In the genomic region with DNA sequence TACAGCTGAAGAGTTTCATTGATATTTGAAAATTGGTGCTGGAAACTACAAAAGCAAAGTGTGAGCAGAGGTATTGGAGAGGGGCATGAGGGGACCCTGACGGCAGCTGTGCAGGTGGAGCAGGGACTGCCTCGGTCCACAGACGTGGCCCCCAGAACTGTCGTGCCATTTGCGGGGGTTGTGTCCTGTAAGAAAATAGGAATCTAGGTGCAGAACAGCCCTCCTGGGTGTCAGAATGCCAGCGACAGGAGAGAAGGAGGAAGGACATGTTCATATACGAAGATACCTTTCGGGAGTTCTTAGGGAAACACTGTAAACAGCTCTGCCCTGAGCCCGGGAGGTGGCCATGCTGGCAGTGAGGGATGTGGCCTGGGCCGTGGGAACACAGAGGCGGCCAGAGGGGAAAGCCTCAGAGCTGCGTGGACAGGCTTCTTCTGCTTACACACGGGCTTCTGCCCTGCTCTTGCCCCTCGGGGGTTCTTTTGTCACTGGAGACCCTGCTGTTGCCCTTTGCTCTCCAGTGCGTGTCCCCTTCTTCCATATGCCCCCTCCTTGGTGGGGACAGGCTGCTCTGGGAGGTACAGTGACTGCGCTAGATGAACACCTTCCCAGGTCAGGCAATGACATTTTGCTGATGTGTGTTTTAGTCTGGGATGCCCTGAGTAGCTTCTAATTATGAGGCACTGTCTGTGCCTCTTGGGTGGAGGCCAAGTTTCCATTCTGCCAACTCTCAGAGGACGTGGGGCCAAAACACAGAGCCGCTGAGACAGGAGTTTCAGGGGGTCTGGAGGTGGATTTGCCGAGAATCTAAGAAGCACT, we compare ENCODE assay signal across 9 cellular contexts.
DNase-seq lines count a peak whose midpoint lies in the region; TF ChIP-seq lines count a peak whose summit lies in the region.
"Had no signal": no experiment of that assay in that cellular context is flagged by ENCODE, and none has a peak within 500 bp of the region (broad histone marks: within the 10 kb centered on the region; RNA-seq: fewer than 3 reads in every experiment).

No MANE protein-coding gene starts in this region.

- no peak for TF ChIP-seq CTCF in coronary artery (IDR thresholded peaks at IDR 0.05)

- peaks cover 7 to 11% of the 10 kb centered on the region in 2 donors for H3K27me3 Mint-ChIP-seq in CD4-positive, alpha-beta memory T cell

- H3K9me3 ChIP-seq in mucosa of rectum (ENCODE audit: control insufficient read depth in 2 of 2, low read length in 2 of 2), result no peaks in the 10 kb centered on the region
- H3K9me3 ChIP-seq in CD4-positive, alpha-beta memory T cell (ENCODE audit: control insufficient read depth in 1 of 2, low read length in 2 of 2), result no peaks in the 10 kb centered on the region

- no peaks in the 10 kb centered on the region for H3K36me3 Mint-ChIP-seq in CD4-positive, alpha-beta memory T cell

- no peaks in the 10 kb centered on the region; the same call in 1 of the 2 replicates for H3K36me3 ChIP-seq in ACC112 (ENCODE audit: insufficient read depth, low read length)
- no peaks in the 10 kb centered on the region for H3K36me3 ChIP-seq in mucosa of rectum (ENCODE audit: control insufficient read depth in 2 of 2, insufficient read depth in 2 of 2, low read length in 2 of 2)
- H3K36me3 ChIP-seq in CD4-positive, alpha-beta memory T cell (ENCODE audit: insufficient read depth, low read length), result no peaks in the 10 kb centered on the region

- H3K4me3 ChIP-seq in ACC112 (ENCODE audit: low read depth, low read length) (no peak overlapping the region), coronary artery (peak overlapping the region; percentile 14), mucosa of rectum (ENCODE audit: low read length in 2 of 2) (peak overlapping the region; percentile 15 to 24)
- no peak overlapping the region for H3K4me3 ChIP-seq in CD4-positive, alpha-beta memory T cell (ENCODE audit: low read length in 2 of 2)

- no peak overlapping the region for H3K27ac Mint-ChIP-seq in CD4-positive, alpha-beta memory T cell

- H3K27ac ChIP-seq in ACC112 (ENCODE audit: low read depth, low read length), result peak overlapping the region; percentile 48; the same call in 1 of the 2 replicates
- H3K27ac ChIP-seq in coronary artery, result peak overlapping the region; percentile 68 to 86
- H3K27ac ChIP-seq in mucosa of rectum (ENCODE audit: low read depth in 2 of 2, low read length in 2 of 2), result no peak overlapping the region
- H3K27ac ChIP-seq in CD4-positive, alpha-beta memory T cell (ENCODE audit: low read depth, low read length), result no peak overlapping the region

- H3K79me2 ChIP-seq in ACC112 (ENCODE audit: control insufficient read depth, insufficient read depth, low read length, unreplicated experiment), result peaks cover 5% of the 10 kb centered on the region

- H3K9me3 Mint-ChIP-seq in CD4-positive, alpha-beta memory T cell, result peaks cover 0 to 5% (median 2%) of the 10 kb centered on the region in 8 donors

- no peak overlapping the region for H3K9ac ChIP-seq in mucosa of rectum (ENCODE audit: low read depth in 1 of 2, low read length in 2 of 2)

- CTCF ChIA-PET in CD4-positive, alpha-beta memory T cell (lab: Charles Lee; ENCODE audit: partially characterized antibody), result no interaction called here

- no peak overlapping the region for H2AFZ ChIP-seq in ACC112 (ENCODE audit: low read length, unreplicated experiment)

- no peaks in the 10 kb centered on the region for H3K27me3 ChIP-seq in ACC112 (ENCODE audit: insufficient read depth, low read length)
- no peaks in the 10 kb centered on the region for H3K27me3 ChIP-seq in mucosa of rectum (ENCODE audit: control insufficient read depth in 2 of 2, insufficient read depth in 2 of 2, low read length in 2 of 2)
- H3K27me3 ChIP-seq in CD4-positive, alpha-beta memory T cell (ENCODE audit: insufficient read depth, low read length), result no peaks in the 10 kb centered on the region

- H3K4me1 Mint-ChIP-seq in CD4-positive, alpha-beta memory T cell, result no peaks in the 10 kb centered on the region

- no peak overlapping the region for H3K4me3 Mint-ChIP-seq in CD4-positive, alpha-beta memory T cell

- intact Hi-C loops in CD4-positive, alpha-beta memory T cell (cut with micrococcal nuclease), result no loop called here

- H3K4me1 ChIP-seq in ACC112 (ENCODE audit: control insufficient read depth, insufficient read depth, low read length, unreplicated experiment), result peaks cover 41% of the 10 kb centered on the region
- peaks cover 5 to 12% of the 10 kb centered on the region in 2 donors for H3K4me1 ChIP-seq in mucosa of rectum (ENCODE audit: control insufficient read depth in 2 of 2, insufficient read depth in 2 of 2, low read length in 2 of 2)
- H3K4me1 ChIP-seq in CD4-positive, alpha-beta memory T cell (ENCODE audit: insufficient read depth, low read length), result no peaks in the 10 kb centered on the region

- POLR2A ChIA-PET in CD4-positive, alpha-beta memory T cell (lab: Charles Lee; ENCODE audit: partially characterized antibody), result no interaction called here

- DNase-seq in NCI-H2171 (lab: John Stamatoyannopoulos, UW) (peak; percentile 69), coronary artery (ENCODE audit: low spot score) (no peak), ureter (ENCODE audit: low spot score) (no peak), COLO829 (ENCODE audit: low spot score) (no peak)
- no peak for DNase-seq in activated CD4-positive, alpha-beta T cell treated with anti-CD3 and anti-CD28 coated beads, Interleukin-2, amount 50 U/mL, for 48 hours
- DNase-seq in CD4-positive, alpha-beta memory T cell, result no peak
- DNase-seq: central memory CD4-positive, alpha-beta T cell had no signal

Comparison
In these comparisons a context has a peak if more than half of its experiments do, and no peak if none do; other contexts are left out.
1. H3K27ac ChIP-seq: peak in ACC112 (single experiment) and coronary artery (2 of 2); none in mucosa of rectum (0 of 2) and CD4-positive, alpha-beta memory T cell (single experiment).
2. H3K4me3 ChIP-seq: peak in coronary artery (single experiment) and mucosa of rectum (2 of 2); none in ACC112 (single experiment) and CD4-positive, alpha-beta memory T cell (0 of 2).